In genomic region chr1:178606839-178607238, GRCh38 we compare ENCODE assay signal across 19 cellular contexts.
"Had no signal": no experiment of that assay in that cellular context is flagged by ENCODE, and none has a peak within 500 bp of the region (broad histone marks: within the 10 kb centered on the region; RNA-seq: fewer than 3 reads in every experiment).

No MANE protein-coding gene starts in this region.

- H3K27ac ChIP-seq: ovary, uterus, VCaP had no signal

- ATAC-seq: activated CD4-positive, alpha-beta T cell treated with anti-CD3 and anti-CD28 coated beads for 36 hours; esophagus mucosa had no signal

- H3K4me3 ChIP-seq: lung, mucosa of descending colon, ovary, uterus had no signal

- H3K27me3 ChIP-seq: ovary, uterus had no signal

- H3K4me1 Mint-ChIP-seq: activated CD4-positive, alpha-beta memory T cell treated with anti-CD3 and anti-CD28 coated beads, Interleukin-2, amount 10 ng/mL, durations not matched to agents 7 days and 5 days; activated CD4-positive, alpha-beta T cell treated with anti-CD3 and anti-CD28 coated beads for 36 hours had no signal

- H3K36me3 ChIP-seq: ovary, uterus had no signal

- H3K27ac Mint-ChIP-seq: activated CD4-positive, alpha-beta memory T cell treated with anti-CD3 and anti-CD28 coated beads, Interleukin-2, amount 10 ng/mL, durations not matched to agents 7 days and 5 days; activated CD4-positive, alpha-beta T cell treated with anti-CD3 and anti-CD28 coated beads for 36 hours; activated naive CD8-positive, alpha-beta T cell; dendritic cell treated with granulocyte-macrophage colony-stimulating factor and Interleukin-4, amounts not matched to agents 40 ng/mL and 50 ng/mL, for 4 days had no signal

- DNase-seq: activated CD4-positive, alpha-beta memory T cell treated with anti-CD3 and anti-CD28 coated beads, Interleukin-2, amount 10 ng/mL, durations not matched to agents 7 days and 5 days; activated CD4-positive, alpha-beta T cell treated with anti-CD3 and anti-CD28 coated beads for 36 hours; activated gamma-delta T cell; activated T-cell treated with anti-CD3 and anti-CD28 coated beads, Interleukin-2, amount 50 U/mL, for 48 hours; anterior cingulate cortex; cerebellar nuclear complex; hypothalamus; mucosa of descending colon; ovary; stimulated activated CD4-positive, alpha-beta T cell treated with anti-CD3 and anti-CD28 coated beads, Interleukin-4, amount 100 ng/mL, for 1 hour; stimulated activated CD8-positive, alpha-beta memory T cell treated with anti-CD3 and anti-CD28 coated beads, Interleukin-4, amount 100 ng/mL, for 48 hours; T-helper 9 cell; uterus had no signal

- H3K9me3 ChIP-seq: mucosa of descending colon, ovary, uterus had no signal

- H3K9me3 Mint-ChIP-seq: activated CD4-positive, alpha-beta memory T cell treated with anti-CD3 and anti-CD28 coated beads, Interleukin-2, amount 10 ng/mL, durations not matched to agents 7 days and 5 days; dendritic cell treated with granulocyte-macrophage colony-stimulating factor and Interleukin-4, amounts not matched to agents 40 ng/mL and 50 ng/mL, for 4 days; nephron had no signal

- H3K4me1 ChIP-seq: uterus had no signal

- H3K27me3 Mint-ChIP-seq: activated CD4-positive, alpha-beta memory T cell treated with anti-CD3 and anti-CD28 coated beads, Interleukin-2, amount 10 ng/mL, durations not matched to agents 7 days and 5 days; activated CD4-positive, alpha-beta T cell treated with anti-CD3 and anti-CD28 coated beads for 36 hours; dendritic cell treated with granulocyte-macrophage colony-stimulating factor and Interleukin-4, amounts not matched to agents 40 ng/mL and 50 ng/mL, for 4 days had no signal

- H3K4me3 Mint-ChIP-seq: activated CD4-positive, alpha-beta memory T cell treated with anti-CD3 and anti-CD28 coated beads, Interleukin-2, amount 10 ng/mL, durations not matched to agents 7 days and 5 days; activated CD4-positive, alpha-beta T cell treated with anti-CD3 and anti-CD28 coated beads for 36 hours; activated naive CD8-positive, alpha-beta T cell; dendritic cell treated with granulocyte-macrophage colony-stimulating factor and Interleukin-4, amounts not matched to agents 40 ng/mL and 50 ng/mL, for 4 days; nephron had no signal
